In the genomic region with DNA sequence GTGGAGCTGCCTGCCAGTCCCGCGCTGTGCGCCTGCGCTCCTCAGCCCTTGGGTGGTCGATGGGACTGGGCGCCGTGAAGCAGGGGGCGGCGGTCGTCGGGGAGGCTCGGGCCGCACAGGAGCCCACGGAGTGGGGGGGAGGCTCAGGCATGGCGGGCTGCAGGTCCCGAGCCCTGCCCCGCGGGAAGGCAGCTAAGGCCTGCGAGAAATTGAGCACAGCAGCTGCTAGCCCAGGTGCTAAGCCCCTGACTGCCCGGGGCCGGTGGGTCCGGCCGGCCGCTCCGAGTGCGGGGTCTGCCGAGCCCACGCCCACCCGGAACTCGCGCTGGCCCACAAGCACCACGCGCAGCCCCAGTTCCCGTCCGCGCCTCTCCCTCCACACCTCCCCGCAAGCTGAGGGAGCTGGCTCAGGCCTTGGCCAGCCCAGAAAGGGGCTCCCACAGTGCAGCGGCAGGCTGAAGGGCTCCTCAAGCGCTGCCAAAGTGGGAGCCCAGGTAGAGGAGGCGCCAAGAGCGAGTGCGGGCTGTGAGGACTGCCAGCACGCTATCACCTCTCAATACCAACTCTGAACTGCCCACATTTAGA, we compare ENCODE assay signal across 1 cellular context. TPM values are rescaled to one million over a fixed set of nuclear protein-coding genes. Genes with fewer than 3 reads are reported as not detected.
"Had no signal": no experiment of that assay in that cellular context is flagged by ENCODE, and none has a peak within 500 bp of the region (broad histone marks: within the 10 kb centered on the region; RNA-seq: fewer than 3 reads in every experiment).

No MANE protein-coding gene starts in this region.

RNA-seq across cellular contexts. Expression of gene PRKAR2B, which starts 2.1 kb away (rescaled TPM):
- total RNA-seq: foreskin keratinocyte had no signal
- polyA plus RNA-seq: foreskin keratinocyte had no signal
